Comparison of ENCODE assay signal across 25 cellular contexts in the genomic region with DNA sequence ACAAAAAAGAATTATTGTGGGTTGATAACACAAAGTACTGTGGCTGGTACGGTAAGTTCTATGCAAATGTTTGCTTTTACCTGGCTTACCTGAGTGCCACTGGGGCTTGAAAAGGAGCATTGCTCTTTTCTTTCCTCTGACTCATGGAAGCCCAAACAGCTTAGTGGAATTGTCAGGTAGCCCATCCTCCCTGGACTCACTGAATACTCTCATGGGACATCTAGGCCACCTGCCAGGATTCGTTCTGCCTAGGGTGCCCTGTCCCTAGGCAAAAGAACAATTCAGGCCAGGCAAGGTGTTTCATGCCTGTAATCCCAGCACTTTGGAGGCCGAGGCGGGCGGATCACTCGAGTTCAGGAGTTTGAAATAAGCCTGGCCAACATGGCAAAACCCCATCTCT.
"Had no signal": no experiment of that assay in that cellular context is flagged by ENCODE, and none has a peak within 500 bp of the region (broad histone marks: within the 10 kb centered on the region; RNA-seq: fewer than 3 reads in every experiment).

No MANE protein-coding gene starts in this region.

- H3K27ac ChIP-seq: esophagus squamous epithelium, left lung, neural progenitor cell, right atrium auricular region, tibial nerve had no signal

- H3K9ac ChIP-seq: neural progenitor cell had no signal

- H2AFZ ChIP-seq: neural progenitor cell had no signal

- H3K36me3 ChIP-seq: esophagus squamous epithelium, left lung, neural progenitor cell, right atrium auricular region, tibial nerve had no signal

- FAIRE-seq: frontal cortex, islet of Langerhans had no signal

- H3K27me3 ChIP-seq: esophagus squamous epithelium, left lung, neural progenitor cell, right atrium auricular region, tibial nerve had no signal

- H3K4me2 ChIP-seq: neural progenitor cell had no signal

- H3K9me3 ChIP-seq: esophagus squamous epithelium, left lung, right atrium auricular region, tibial nerve had no signal

- H3K4me1 ChIP-seq: left lung, neural progenitor cell, right atrium auricular region, tibial nerve had no signal

- DNase-seq: activated B cell treated with CpG ODN at 0.5 μM for 24 hours; activated CD4-positive, alpha-beta T cell treated with anti-CD3 and anti-CD28 coated beads, Interleukin-2, amount 50 U/mL, for 1 hour; activated CD8-positive, alpha-beta T cell treated with anti-CD3 and anti-CD28 coated beads for 36 hours; activated gamma-delta T cell treated with Interleukin-2 at 50 U/mL for 16 hours; activated naive CD8-positive, alpha-beta T cell treated with anti-CD3 and anti-CD28 coated beads, Interleukin-2, amount 50 U/mL, for 24 hours; activated T-cell treated with anti-CD3 and anti-CD28 coated beads, Interleukin-2, amount 50 U/mL, for 4 hours; amygdala; caudate nucleus; cortex of kidney; endodermal cell; esophagus squamous epithelium; left lung; mesendoderm; natural killer cell; occipital lobe; stimulated activated CD4-positive, alpha-beta T cell treated with anti-CD3 and anti-CD28 coated beads, Interleukin-15, amount 100 ng/mL, for 24 hours; stimulated activated CD4-positive, alpha-beta T cell treated with anti-CD3 and anti-CD28 coated beads, Interleukin-2, amount 100 ng/mL, for 24 hours; stimulated activated naive CD4-positive, alpha-beta T cell had no signal

- ATAC-seq: activated CD8-positive, alpha-beta T cell treated with anti-CD3 and anti-CD28 coated beads for 36 hours; activated naive CD8-positive, alpha-beta T cell treated with anti-CD3 and anti-CD28 coated beads, Interleukin-2, amount 50 U/mL, for 24 hours; activated T-cell treated with anti-CD3 and anti-CD28 coated beads, Interleukin-2, amount 50 U/mL, for 4 hours; activated T-helper 17 cell treated with anti-CD3 and anti-CD28 coated beads, Interleukin-2, amount 50 U/mL, for 72 hours; left lung; natural killer cell had no signal

- H3K4me3 ChIP-seq: esophagus squamous epithelium, left lung, lung, neural progenitor cell, right atrium auricular region, tibial nerve had no signal
